ENCODE assay signal across 22 cellular contexts in genomic region chr11:100981196-100981824, GRCh38.
A peak's percentile ranks its signal among the peaks of the same experiment; 100 is the strongest.
DNase-seq lines count a peak whose midpoint lies in the region; ATAC-seq, FAIRE-seq and TF ChIP-seq lines count a peak whose summit lies in the region.
"Had no signal": no experiment of that assay in that cellular context is flagged by ENCODE, and none has a peak within 500 bp of the region (broad histone marks: within the 10 kb centered on the region; RNA-seq: fewer than 3 reads in every experiment).

No MANE protein-coding gene starts in this region.

- no peak for TF ChIP-seq POLR2A in GM18505 (IDR thresholded peaks at IDR 0.05; ENCODE audit: borderline replicate concordance, extremely low read depth, insufficient read depth, insufficient read length)

- H3K36me3 Mint-ChIP-seq in nephron progenitor cell (ENCODE audit: low read depth): peaks cover 13% of the 10 kb centered on the region
- H3K36me3 Mint-ChIP-seq: CD4-positive, CD25-positive, alpha-beta regulatory T cell had no signal

- H3K27me3 Mint-ChIP-seq in nephron progenitor cell (ENCODE audit: low read depth, poor library complexity): no peaks in the 10 kb centered on the region
- H3K27me3 Mint-ChIP-seq: CD4-positive, CD25-positive, alpha-beta regulatory T cell had no signal

- no peak for FAIRE-seq in RCC 7860 (lab: Jason Lieb, UNC)
- FAIRE-seq: GM12892, GM19239, H54 had no signal

- H3K9me3 Mint-ChIP-seq in nephron progenitor cell: no peaks in the 10 kb centered on the region

- peak overlapping the region; percentile 47 for H3K27ac Mint-ChIP-seq in nephron progenitor cell
- H3K27ac Mint-ChIP-seq: CD4-positive, CD25-positive, alpha-beta regulatory T cell had no signal

- TF ChIP-seq CTCF in nephron progenitor cell (IDR thresholded peaks at IDR 0.05): no peak

- no peaks in the 10 kb centered on the region for H3K4me1 Mint-ChIP-seq in nephron progenitor cell
- H3K4me1 Mint-ChIP-seq: CD4-positive, CD25-positive, alpha-beta regulatory T cell had no signal

- peak; percentile 32 for DNase-seq in M059J (ENCODE audit: low read depth)
- DNase-seq in RCC 7860 (ENCODE audit: low spot score): peak; percentile 4
- no peak for DNase-seq in nephron progenitor cell
- no peak for DNase-seq in NCI-H1930 (lab: John Stamatoyannopoulos, UW)
- no peak for DNase-seq in G401 (ENCODE audit: low spot score)
- DNase-seq in NCI-H2081 (lab: John Stamatoyannopoulos, UW): no peak
- DNase-seq: CD4-positive, CD25-positive, alpha-beta regulatory T cell; DND-41; Kasumi-1; MM.1S; NCI-H1048; NCI-H146; NCI-H2029 treated with DMSO at 0.1 percent for 48 hours; NCI-H2171; NCI-H345; NCI-H524 had no signal

- ATAC-seq in esophagus mucosa: peak; percentile 37
- no peak for ATAC-seq in GM18505 (IDR thresholded peaks at IDR 0.05; ENCODE audit: unreplicated experiment)
- ATAC-seq: Right ventricle myocardium inferior had no signal

- H3K4me3 Mint-ChIP-seq in nephron progenitor cell: no peak overlapping the region
- H3K4me3 Mint-ChIP-seq: CD4-positive, CD25-positive, alpha-beta regulatory T cell had no signal

- in situ Hi-C loops in G401 (cut with HindIII; ENCODE audit: low sequenced_read_pairs): no loop called here

Comparison
In these comparisons a context has a peak if more than half of its experiments do, and no peak if none do; other contexts are left out.
1. DNase-seq: peak in M059J (single experiment) and RCC 7860 (single experiment); none in nephron progenitor cell (single experiment), NCI-H1930 (0 of 2), G401 (single experiment) and NCI-H2081 (0 of 2).